10 cellular contexts compared by ENCODE assay signal in genomic region chr2:240925576-240926515, GRCh38. TPM values are rescaled to one million over a fixed set of nuclear protein-coding genes. Genes with fewer than 3 reads are reported as not detected.
DNase-seq lines count a peak whose midpoint lies in the region; ATAC-seq and TF ChIP-seq lines count a peak whose summit lies in the region.
"Had no signal": no experiment of that assay in that cellular context is flagged by ENCODE, and none has a peak within 500 bp of the region (broad histone marks: within the 10 kb centered on the region; RNA-seq: fewer than 3 reads in every experiment).

No MANE protein-coding gene starts in this region.

- no peaks in the 10 kb centered on the region for H3K9me3 ChIP-seq in RWPE2 (ENCODE audit: severe bottlenecking)
- H3K9me3 ChIP-seq in gastroesophageal sphincter, result peaks cover 0 to 14% (median 0%) of the 10 kb centered on the region in 3 donors

- DNase-seq in Calu3 (peak; percentile 1), RWPE2 (ENCODE audit: low spot score) (peak; percentile 44), left cardiac atrium (peak; percentile 14), posterior vena cava (ENCODE audit: low spot score) (peak; percentile 76)
- no peak for DNase-seq in effector memory CD8-positive, alpha-beta T cell
- DNase-seq: NCI-H1417 had no signal

- no CpG with 5 or more reads among the region's 29 CpGs for WGBS in gastroesophageal sphincter (ENCODE audit: low coverage in 1 of 2), 2 donors

- H3K36me3 ChIP-seq in RWPE2 (ENCODE audit: low read depth), result no peaks in the 10 kb centered on the region
- no peaks in the 10 kb centered on the region for H3K36me3 ChIP-seq in gastroesophageal sphincter

- TF ChIP-seq CTCF in Calu3 (IDR thresholded peaks at IDR 0.05; ENCODE audit: unreplicated experiment) (no peak), RWPE2 (IDR thresholded peaks at IDR 0.05; ENCODE audit: poor library complexity, severe bottlenecking) (no peak), gastroesophageal sphincter (IDR thresholded peaks at IDR 0.05) (no peak)

- H3K27me3 Mint-ChIP-seq in Calu3 (ENCODE audit: unreplicated experiment), result peaks cover 57% of the 10 kb centered on the region
- H3K27me3 Mint-ChIP-seq in effector memory CD8-positive, alpha-beta T cell, result peaks cover 22 to 34% of the 10 kb centered on the region in 2 donors

- no peaks in the 10 kb centered on the region for H3K9me3 Mint-ChIP-seq in Calu3 (ENCODE audit: low read depth, unreplicated experiment)
- H3K9me3 Mint-ChIP-seq in effector memory CD8-positive, alpha-beta T cell, result no peaks in the 10 kb centered on the region

- no peak for TF ChIP-seq POLR2A in gastroesophageal sphincter (IDR thresholded peaks at IDR 0.05)

- no peak overlapping the region for H3K4me3 ChIP-seq in RWPE2 (ENCODE audit: severe bottlenecking)
- no peak overlapping the region for H3K4me3 ChIP-seq in gastroesophageal sphincter

- H3K27ac Mint-ChIP-seq in Calu3 (ENCODE audit: unreplicated experiment), result no peak overlapping the region
- H3K27ac Mint-ChIP-seq in effector memory CD8-positive, alpha-beta T cell, result no peak overlapping the region

- no peak for ATAC-seq in RWPE2 (ENCODE audit: low read depth)
- no peak for ATAC-seq in left cardiac atrium
- no peak for ATAC-seq in GM21447 (IDR thresholded peaks at IDR 0.05; ENCODE audit: unreplicated experiment)
- no peak for ATAC-seq in gastroesophageal sphincter
- no peak for ATAC-seq in effector memory CD8-positive, alpha-beta T cell (replicated peaks)
- ATAC-seq in GM18907 (IDR thresholded peaks at IDR 0.05; ENCODE audit: unreplicated experiment), result no peak

- intact Hi-C loops in Calu3 (cut with micrococcal nuclease; ENCODE audit: unreplicated experiment), result no loop called here
- intact Hi-C loops in left cardiac atrium (cut with DNase I), result no loop called here
- intact Hi-C loops in posterior vena cava (cut with DNase I), result no loop called here

- H3K27ac ChIP-seq in RWPE2 (ENCODE audit: poor library complexity, severe bottlenecking) (no peak overlapping the region), gastroesophageal sphincter (no peak overlapping the region)

- no peaks in the 10 kb centered on the region for H3K4me1 Mint-ChIP-seq in Calu3 (ENCODE audit: low read depth, unreplicated experiment)
- H3K4me1 Mint-ChIP-seq in effector memory CD8-positive, alpha-beta T cell (ENCODE audit: low read depth in 2 of 2), result peaks cover 0 to 2% of the 10 kb centered on the region in 2 donors

- H3K4me3 Mint-ChIP-seq in Calu3 (ENCODE audit: low read depth, unreplicated experiment), result no peak overlapping the region
- H3K4me3 Mint-ChIP-seq in effector memory CD8-positive, alpha-beta T cell, result no peak overlapping the region

- TF ChIP-seq EP300 in gastroesophageal sphincter (IDR thresholded peaks at IDR 0.05), result no peak

- H3K4me1 ChIP-seq in RWPE2 (ENCODE audit: insufficient read depth, poor library complexity, severe bottlenecking) (peaks cover 7% of the 10 kb centered on the region), gastroesophageal sphincter (peaks cover 0 to 11% (median 0%) of the 10 kb centered on the region in 3 donors)

- BruUV-seq in Calu3 (replicated peaks; lab: Mats Ljungman, UMichigan), result no TSS peak

- H3K36me3 Mint-ChIP-seq in Calu3 (ENCODE audit: insufficient read depth, unreplicated experiment), result no peaks in the 10 kb centered on the region
- no peaks in the 10 kb centered on the region for H3K36me3 Mint-ChIP-seq in effector memory CD8-positive, alpha-beta T cell (ENCODE audit: insufficient read depth)

- CTCF ChIA-PET in Calu3 (lab: Charles Lee), result interaction anchor here (1.1 kb wide), 1 partner anchor 11 kb away, joined by 6 read pairs; no protein-coding TSS in a partner anchor

- H3K27me3 ChIP-seq in RWPE2 (ENCODE audit: insufficient read depth, poor library complexity, severe bottlenecking) (no peaks in the 10 kb centered on the region), gastroesophageal sphincter (peaks cover 36% of the 10 kb centered on the region)

RNA-seq across cellular contexts. Expression of gene CROCC2, which starts 19.7 kb away (rescaled TPM):
- not detected in 2 replicates for total RNA-seq in Calu3 (2022)
- not detected for total RNA-seq in left cardiac atrium
- total RNA-seq in posterior vena cava, result under 1 TPM in 1 of 2 donors, not detected in 1; 0.09 TPM
- total RNA-seq in gastroesophageal sphincter, result not detected
- total RNA-seq: T-helper 2 cell treated with Interferon-gamma antibody and Interleukin-4, amounts not matched to agents 100 ng/mL and 5 ng/mL, for 36 hours had no signal

RNA-seq across cellular contexts. Expression of gene MAB21L4, which starts 29.9 kb away (rescaled TPM):
- total RNA-seq in Calu3 (2022), result 2.8 and 3.0 TPM in 2 replicates
- not detected for total RNA-seq in left cardiac atrium
- total RNA-seq in posterior vena cava, result not detected
- total RNA-seq in gastroesophageal sphincter, result 1 to 10 TPM in 1 of 4 donors, under 1 TPM in 2, not detected in 1; 0.27 to 9.7 (median 0.77) TPM
- total RNA-seq: T-helper 2 cell treated with Interferon-gamma antibody and Interleukin-4, amounts not matched to agents 100 ng/mL and 5 ng/mL, for 36 hours had no signal

RNA-seq across cellular contexts. Expression of gene AGXT, which starts 57.2 kb away (rescaled TPM):
- total RNA-seq in Calu3 (2022) (not detected in 2 replicates), left cardiac atrium (under 1 TPM; 0.24 to 0.29 TPM), posterior vena cava (not detected), gastroesophageal sphincter (not detected)
- total RNA-seq: T-helper 2 cell treated with Interferon-gamma antibody and Interleukin-4, amounts not matched to agents 100 ng/mL and 5 ng/mL, for 36 hours had no signal

Comparison
In these comparisons a context has a peak if more than half of its experiments do, and no peak if none do; other contexts are left out.
1. DNase-seq: peak in Calu3 (single experiment), RWPE2 (single experiment), left cardiac atrium (single experiment) and posterior vena cava (single experiment); none in effector memory CD8-positive, alpha-beta T cell (0 of 3).